ENCODE assay signal across 1 cellular context in the genomic region with DNA sequence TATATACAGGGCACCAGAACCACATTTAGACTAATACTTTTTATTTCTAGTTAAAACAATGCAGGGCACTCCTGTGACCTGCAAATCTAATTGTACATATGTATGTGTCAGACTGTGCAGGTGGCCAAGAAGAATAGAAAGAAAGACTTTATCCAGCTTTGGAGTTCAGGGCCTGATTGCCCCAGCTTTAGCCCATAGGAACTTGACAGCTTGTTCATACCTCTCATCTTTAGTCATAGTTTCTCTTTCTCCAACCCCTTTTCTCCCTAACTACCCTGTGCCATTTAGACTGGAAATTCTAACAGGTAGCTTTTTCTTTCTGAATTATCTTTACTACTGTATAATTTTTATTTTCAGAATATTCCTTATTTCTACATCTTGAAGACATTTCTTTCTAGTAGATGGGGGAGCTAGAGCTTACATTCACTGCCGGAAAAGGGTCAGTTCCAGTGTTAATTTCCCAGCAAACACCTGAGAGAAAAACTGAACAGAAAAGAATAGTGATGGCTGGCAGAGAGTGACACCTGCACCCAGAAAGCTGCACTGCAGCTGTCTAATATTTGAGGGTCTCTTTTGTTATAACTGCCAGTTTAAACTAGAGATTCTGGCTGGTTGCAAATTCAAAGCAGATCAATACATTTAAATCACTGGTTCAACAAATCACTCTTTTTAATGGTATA.
TF ChIP-seq lines count a peak whose summit lies in the region.

No MANE protein-coding gene starts in this region.

TF ChIP-seq in GM12878, 131 proteins besides CTCF, POLR2A, EP300 and RAD21 (continued from another document):
- TF ChIP-seq, protein P1, sequence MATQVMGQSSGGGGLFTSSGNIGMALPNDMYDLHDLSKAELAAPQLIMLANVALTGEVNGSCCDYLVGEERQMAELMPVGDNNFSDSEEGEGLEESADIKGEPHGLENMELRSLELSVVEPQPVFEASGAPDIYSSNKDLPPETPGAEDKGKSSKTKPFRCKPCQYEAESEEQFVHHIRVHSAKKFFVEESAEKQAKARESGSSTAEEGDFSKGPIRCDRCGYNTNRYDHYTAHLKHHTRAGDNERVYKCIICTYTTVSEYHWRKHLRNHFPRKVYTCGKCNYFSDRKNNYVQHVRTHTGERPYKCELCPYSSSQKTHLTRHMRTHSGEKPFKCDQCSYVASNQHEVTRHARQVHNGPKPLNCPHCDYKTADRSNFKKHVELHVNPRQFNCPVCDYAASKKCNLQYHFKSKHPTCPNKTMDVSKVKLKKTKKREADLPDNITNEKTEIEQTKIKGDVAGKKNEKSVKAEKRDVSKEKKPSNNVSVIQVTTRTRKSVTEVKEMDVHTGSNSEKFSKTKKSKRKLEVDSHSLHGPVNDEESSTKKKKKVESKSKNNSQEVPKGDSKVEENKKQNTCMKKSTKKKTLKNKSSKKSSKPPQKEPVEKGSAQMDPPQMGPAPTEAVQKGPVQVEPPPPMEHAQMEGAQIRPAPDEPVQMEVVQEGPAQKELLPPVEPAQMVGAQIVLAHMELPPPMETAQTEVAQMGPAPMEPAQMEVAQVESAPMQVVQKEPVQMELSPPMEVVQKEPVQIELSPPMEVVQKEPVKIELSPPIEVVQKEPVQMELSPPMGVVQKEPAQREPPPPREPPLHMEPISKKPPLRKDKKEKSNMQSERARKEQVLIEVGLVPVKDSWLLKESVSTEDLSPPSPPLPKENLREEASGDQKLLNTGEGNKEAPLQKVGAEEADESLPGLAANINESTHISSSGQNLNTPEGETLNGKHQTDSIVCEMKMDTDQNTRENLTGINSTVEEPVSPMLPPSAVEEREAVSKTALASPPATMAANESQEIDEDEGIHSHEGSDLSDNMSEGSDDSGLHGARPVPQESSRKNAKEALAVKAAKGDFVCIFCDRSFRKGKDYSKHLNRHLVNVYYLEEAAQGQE (IDR thresholded peaks at IDR 0.05; ENCODE audit: low read depth, low read length) = no peak
- no peak for TF ChIP-seq JUND (IDR thresholded peaks at IDR 0.05; ENCODE audit: low read depth, low read length)
- no peak for TF ChIP-seq ZNF207 (IDR thresholded peaks at IDR 0.05; ENCODE audit: borderline replicate concordance)
- TF ChIP-seq PML (IDR thresholded peaks at IDR 0.05; ENCODE audit: low read length) = no peak
- no peak for TF ChIP-seq EZH2 (IDR thresholded peaks at IDR 0.05; ENCODE audit: borderline replicate concordance, control insufficient read depth, low read depth, low read length)
